Comparison of ENCODE assay signal across 1 cellular context in genomic region chr13:41004875-41005693, GRCh38.
TF ChIP-seq lines count a peak whose summit lies in the region.

No MANE protein-coding gene starts in this region.

TF ChIP-seq in K562, 482 proteins besides CTCF, POLR2A, EP300 and RAD21 (continued from another document):
- TF ChIP-seq, protein P1, sequence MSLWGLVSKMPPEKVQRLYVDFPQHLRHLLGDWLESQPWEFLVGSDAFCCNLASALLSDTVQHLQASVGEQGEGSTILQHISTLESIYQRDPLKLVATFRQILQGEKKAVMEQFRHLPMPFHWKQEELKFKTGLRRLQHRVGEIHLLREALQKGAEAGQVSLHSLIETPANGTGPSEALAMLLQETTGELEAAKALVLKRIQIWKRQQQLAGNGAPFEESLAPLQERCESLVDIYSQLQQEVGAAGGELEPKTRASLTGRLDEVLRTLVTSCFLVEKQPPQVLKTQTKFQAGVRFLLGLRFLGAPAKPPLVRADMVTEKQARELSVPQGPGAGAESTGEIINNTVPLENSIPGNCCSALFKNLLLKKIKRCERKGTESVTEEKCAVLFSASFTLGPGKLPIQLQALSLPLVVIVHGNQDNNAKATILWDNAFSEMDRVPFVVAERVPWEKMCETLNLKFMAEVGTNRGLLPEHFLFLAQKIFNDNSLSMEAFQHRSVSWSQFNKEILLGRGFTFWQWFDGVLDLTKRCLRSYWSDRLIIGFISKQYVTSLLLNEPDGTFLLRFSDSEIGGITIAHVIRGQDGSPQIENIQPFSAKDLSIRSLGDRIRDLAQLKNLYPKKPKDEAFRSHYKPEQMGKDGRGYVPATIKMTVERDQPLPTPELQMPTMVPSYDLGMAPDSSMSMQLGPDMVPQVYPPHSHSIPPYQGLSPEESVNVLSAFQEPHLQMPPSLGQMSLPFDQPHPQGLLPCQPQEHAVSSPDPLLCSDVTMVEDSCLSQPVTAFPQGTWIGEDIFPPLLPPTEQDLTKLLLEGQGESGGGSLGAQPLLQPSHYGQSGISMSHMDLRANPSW (CRISPR knock-in tag; IDR thresholded peaks at IDR 0.05), result no peak
- TF ChIP-seq ZFP91 (CRISPR knock-in tag; IDR thresholded peaks at IDR 0.05), result no peak
- no peak for TF ChIP-seq PRDM10 (IDR thresholded peaks at IDR 0.05; ENCODE audit: partially characterized antibody)
- no peak for TF ChIP-seq HNRNPLL (IDR thresholded peaks at IDR 0.05; ENCODE audit: low read depth, low read length, poor library complexity, severe bottlenecking)
- no peak for TF ChIP-seq ZNF12 (CRISPR knock-in tag; IDR thresholded peaks at IDR 0.05)
- no peak for TF ChIP-seq CTCFL (IDR thresholded peaks at IDR 0.05; ENCODE audit: borderline replicate concordance, insufficient read depth, low read depth, low read length, poor library complexity, severe bottlenecking)
- TF ChIP-seq SIN3B (IDR thresholded peaks at IDR 0.05; ENCODE audit: low read depth), result no peak
- no peak for TF ChIP-seq ZNF282 (CRISPR knock-in tag; IDR thresholded peaks at IDR 0.05)
- TF ChIP-seq TARDBP (IDR thresholded peaks at IDR 0.05), result no peak
- no peak for TF ChIP-seq ZNF717 (CRISPR knock-in tag; IDR thresholded peaks at IDR 0.05)
- TF ChIP-seq ZNF431 (CRISPR knock-in tag; IDR thresholded peaks at IDR 0.05), result no peak
- no peak for TF ChIP-seq ATF2 (CRISPR knock-in tag; IDR thresholded peaks at IDR 0.05)
- no peak for TF ChIP-seq SMC3 (conservative IDR thresholded peaks at IDR 0.05; ENCODE audit: insufficient read depth, low read depth, low read length)
- TF ChIP-seq BRD4 (IDR thresholded peaks at IDR 0.05), result no peak
- peak; percentile 88 for TF ChIP-seq SMARCA4 (IDR thresholded peaks at IDR 0.05)
- TF ChIP-seq NCOR1 (IDR thresholded peaks at IDR 0.05), result peak; percentile 40
- no peak for TF ChIP-seq NR2C1 (IDR thresholded peaks at IDR 0.05)
- no peak for TF ChIP-seq NR2C1 (tag; IDR thresholded peaks at IDR 0.05)
- TF ChIP-seq MYNN (IDR thresholded peaks at IDR 0.05), result no peak
- TF ChIP-seq MYNN (CRISPR knock-in tag; IDR thresholded peaks at IDR 0.05), result no peak
- TF ChIP-seq ZNF507 (tag; conservative IDR thresholded peaks at IDR 0.05), result no peak
- TF ChIP-seq SFPQ (IDR thresholded peaks at IDR 0.05; ENCODE audit: low read depth, low read length), result no peak
- TF ChIP-seq, protein P2, sequence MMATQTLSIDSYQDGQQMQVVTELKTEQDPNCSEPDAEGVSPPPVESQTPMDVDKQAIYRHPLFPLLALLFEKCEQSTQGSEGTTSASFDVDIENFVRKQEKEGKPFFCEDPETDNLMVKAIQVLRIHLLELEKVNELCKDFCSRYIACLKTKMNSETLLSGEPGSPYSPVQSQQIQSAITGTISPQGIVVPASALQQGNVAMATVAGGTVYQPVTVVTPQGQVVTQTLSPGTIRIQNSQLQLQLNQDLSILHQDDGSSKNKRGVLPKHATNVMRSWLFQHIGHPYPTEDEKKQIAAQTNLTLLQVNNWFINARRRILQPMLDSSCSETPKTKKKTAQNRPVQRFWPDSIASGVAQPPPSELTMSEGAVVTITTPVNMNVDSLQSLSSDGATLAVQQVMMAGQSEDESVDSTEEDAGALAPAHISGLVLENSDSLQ (IDR thresholded peaks at IDR 0.05), result peak; percentile 73
- no peak for TF ChIP-seq PCBP1 (IDR thresholded peaks at IDR 0.05; ENCODE audit: low read depth, low read length, poor library complexity, severe bottlenecking)
- TF ChIP-seq RCOR1 (IDR thresholded peaks at IDR 0.05; ENCODE audit: borderline replicate concordance in 1 of 2, low read depth in 2 of 2, low read length in 2 of 2), result no peak; a peak in 1 of 4 replicates
- TF ChIP-seq, protein P3, sequence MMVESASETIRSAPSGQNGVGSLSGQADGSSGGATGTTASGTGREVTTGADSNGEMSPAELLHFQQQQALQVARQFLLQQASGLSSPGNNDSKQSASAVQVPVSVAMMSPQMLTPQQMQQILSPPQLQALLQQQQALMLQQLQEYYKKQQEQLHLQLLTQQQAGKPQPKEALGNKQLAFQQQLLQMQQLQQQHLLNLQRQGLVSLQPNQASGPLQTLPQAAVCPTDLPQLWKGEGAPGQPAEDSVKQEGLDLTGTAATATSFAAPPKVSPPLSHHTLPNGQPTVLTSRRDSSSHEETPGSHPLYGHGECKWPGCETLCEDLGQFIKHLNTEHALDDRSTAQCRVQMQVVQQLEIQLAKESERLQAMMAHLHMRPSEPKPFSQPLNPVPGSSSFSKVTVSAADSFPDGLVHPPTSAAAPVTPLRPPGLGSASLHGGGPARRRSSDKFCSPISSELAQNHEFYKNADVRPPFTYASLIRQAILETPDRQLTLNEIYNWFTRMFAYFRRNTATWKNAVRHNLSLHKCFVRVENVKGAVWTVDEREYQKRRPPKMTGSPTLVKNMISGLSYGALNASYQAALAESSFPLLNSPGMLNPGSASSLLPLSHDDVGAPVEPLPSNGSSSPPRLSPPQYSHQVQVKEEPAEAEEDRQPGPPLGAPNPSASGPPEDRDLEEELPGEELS (CRISPR knock-in tag; IDR thresholded peaks at IDR 0.05; ENCODE audit: borderline replicate concordance), result no peak
TF ChIP-seq in K562: peak in this region for 63.
